In the genomic region with DNA sequence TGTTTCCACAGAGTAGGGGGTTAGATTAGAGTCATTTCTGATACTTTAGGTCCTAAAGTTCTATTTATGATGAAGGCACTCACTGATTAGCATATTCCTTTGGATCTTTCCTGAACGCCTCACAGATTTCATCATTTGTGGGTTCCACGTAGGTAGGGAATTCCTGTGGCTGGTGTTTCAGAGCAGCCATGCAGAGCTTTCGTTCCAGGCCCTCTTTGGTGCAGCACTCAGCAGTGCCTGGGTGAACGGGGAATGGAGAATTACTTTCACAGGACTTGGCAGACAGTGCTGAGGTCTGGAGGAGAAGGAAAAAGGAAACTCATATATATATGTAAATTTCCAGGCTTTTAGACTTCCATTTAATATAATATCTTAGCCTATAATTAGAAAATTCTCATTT, we compare ENCODE assay signal across 20 cellular contexts. TPM values are rescaled to one million over a fixed set of nuclear protein-coding genes. Genes with fewer than 3 reads are reported as not detected.
A peak's percentile ranks its signal among the peaks of the same experiment; 100 is the strongest.
DNase-seq lines count a peak whose midpoint lies in the region; FAIRE-seq and TF ChIP-seq lines count a peak whose summit lies in the region.
"Had no signal": no experiment of that assay in that cellular context is flagged by ENCODE, and none has a peak within 500 bp of the region (broad histone marks: within the 10 kb centered on the region; RNA-seq: fewer than 3 reads in every experiment).

No MANE protein-coding gene starts in this region.

- H3K79me2 ChIP-seq in mammary epithelial cell (ENCODE audit: insufficient read depth, low read length) (no peaks in the 10 kb centered on the region), astrocyte (ENCODE audit: insufficient read depth, low read length) (no peaks in the 10 kb centered on the region)

- H3K4me3 ChIP-seq in mammary epithelial cell (replicated peaks in 1 of 3; ENCODE audit: insufficient read depth in 1 of 3, low read depth in 2 of 3, low read length in 3 of 3) (no peak overlapping the region), breast epithelium (no peak overlapping the region), astrocyte (ENCODE audit: insufficient read depth, low read depth, low read length) (no peak overlapping the region), iPS-20b (ENCODE audit: low read length) (no peak overlapping the region)
- H3K4me3 ChIP-seq: tibial artery had no signal

- H3K27me3 ChIP-seq in mammary epithelial cell (ENCODE audit: insufficient read depth, low read length): no peaks in the 10 kb centered on the region
- H3K27me3 ChIP-seq in breast epithelium: no peaks in the 10 kb centered on the region
- no peaks in the 10 kb centered on the region for H3K27me3 ChIP-seq in astrocyte (ENCODE audit: insufficient read depth, low read length)
- H3K27me3 ChIP-seq in iPS-20b (ENCODE audit: insufficient read depth, low read length): no peaks in the 10 kb centered on the region
- H3K27me3 ChIP-seq: tibial artery had no signal

- H3K9me3 Mint-ChIP-seq in astrocyte (ENCODE audit: unreplicated experiment) (peaks cover 6% of the 10 kb centered on the region), endothelial cell (ENCODE audit: unreplicated experiment) (peaks cover 7% of the 10 kb centered on the region)
- H3K9me3 Mint-ChIP-seq: activated T-helper 17 cell treated with anti-CD3 and anti-CD28 coated beads, Interleukin-2, amount 50 U/mL, for 72 hours; natural killer cell treated with Interleukin-12 subunit alpha and Interleukin-12 subunit beta and Interleukin-15 and Interleukin-18, amount 100 ng/mL, for 72 hours had no signal

- H3K4me1 ChIP-seq in mammary epithelial cell (ENCODE audit: insufficient read depth, low read length) (no peaks in the 10 kb centered on the region), breast epithelium (no peaks in the 10 kb centered on the region), astrocyte (ENCODE audit: insufficient read depth, low read length) (no peaks in the 10 kb centered on the region), iPS-20b (ENCODE audit: insufficient read depth, low read length) (peaks cover 22% of the 10 kb centered on the region; the same call in 1 of the 2 replicates)
- H3K4me1 ChIP-seq: tibial artery had no signal

- H3K4me1 Mint-ChIP-seq in astrocyte (ENCODE audit: low read depth, unreplicated experiment) (peaks cover 9% of the 10 kb centered on the region), endothelial cell (ENCODE audit: unreplicated experiment) (peaks cover 7% of the 10 kb centered on the region)
- H3K4me1 Mint-ChIP-seq: activated T-helper 17 cell treated with anti-CD3 and anti-CD28 coated beads, Interleukin-2, amount 50 U/mL, for 72 hours had no signal

- H3K9me3 ChIP-seq in mammary epithelial cell (replicated peaks; ENCODE audit: insufficient read depth, low read length): no peaks in the 10 kb centered on the region
- no peaks in the 10 kb centered on the region for H3K9me3 ChIP-seq in breast epithelium
- H3K9me3 ChIP-seq in astrocyte (ENCODE audit: insufficient read depth, low read depth, low read length): no peaks in the 10 kb centered on the region
- peaks cover 11% of the 10 kb centered on the region; the same call in 1 of the 2 replicates for H3K9me3 ChIP-seq in iPS-20b (ENCODE audit: insufficient read depth, low read depth, low read length)
- H3K9me3 ChIP-seq: tibial artery had no signal

- FAIRE-seq in astrocyte (lab: Jason Lieb, UNC): no peak

- CTCF ChIA-PET in mammary epithelial cell (lab: Charles Lee; ENCODE audit: low non-redundant PET): no interaction called here

- 31% methylated on average over 4 of the region's 4 CpGs for WGBS in mammary epithelial cell (ENCODE audit: low coverage, missing lambda C conversion rate)

- H3K4me3 Mint-ChIP-seq in astrocyte (ENCODE audit: unreplicated experiment) (no peak overlapping the region), endothelial cell (ENCODE audit: unreplicated experiment) (no peak overlapping the region)
- H3K4me3 Mint-ChIP-seq: activated T-helper 17 cell treated with anti-CD3 and anti-CD28 coated beads, Interleukin-2, amount 50 U/mL, for 72 hours; natural killer cell treated with Interleukin-12 subunit alpha and Interleukin-12 subunit beta and Interleukin-15 and Interleukin-18, amount 100 ng/mL, for 72 hours had no signal

- intact Hi-C loops in mammary epithelial cell (cut with micrococcal nuclease): no loop called here
- intact Hi-C loops in breast epithelium (cut with DNase I; ENCODE audit: low total_unique reads): no loop called here

- no peak for TF ChIP-seq POLR2A in breast epithelium (IDR thresholded peaks at IDR 0.05)

- H3K36me3 ChIP-seq in mammary epithelial cell (ENCODE audit: insufficient read depth, low read length) (no peaks in the 10 kb centered on the region), breast epithelium (no peaks in the 10 kb centered on the region), astrocyte (ENCODE audit: insufficient read depth, low read length) (no peaks in the 10 kb centered on the region), iPS-20b (ENCODE audit: insufficient read depth, low read depth, low read length) (no peaks in the 10 kb centered on the region)
- H3K36me3 ChIP-seq: tibial artery had no signal

- H3K27me3 Mint-ChIP-seq in astrocyte (ENCODE audit: low read depth, unreplicated experiment) (no peaks in the 10 kb centered on the region), endothelial cell (ENCODE audit: unreplicated experiment) (peaks cover 3% of the 10 kb centered on the region)
- H3K27me3 Mint-ChIP-seq: progenitor cell of endocrine pancreas had no signal

- H3K27ac ChIP-seq in mammary epithelial cell (ENCODE audit: insufficient read depth, low read depth, low read length) (no peak overlapping the region), breast epithelium (no peak overlapping the region), astrocyte (ENCODE audit: low read depth, low read length) (no peak overlapping the region), iPS-20b (ENCODE audit: low read length) (peak overlapping the region; percentile 85)
- H3K27ac ChIP-seq: 22Rv1, tibial artery had no signal

- no peaks in the 10 kb centered on the region for H4K20me1 ChIP-seq in mammary epithelial cell (ENCODE audit: insufficient read depth, low read length)
- no peaks in the 10 kb centered on the region for H4K20me1 ChIP-seq in astrocyte (ENCODE audit: insufficient read depth, low read length)

- dilution Hi-C loops in mammary epithelial cell (cut with HindIII; ENCODE audit: low sequenced_read_pairs): no loop called here

- no peak overlapping the region for H2AFZ ChIP-seq in mammary epithelial cell (ENCODE audit: low read depth, low read length)
- H2AFZ ChIP-seq in astrocyte (ENCODE audit: low read depth, low read length): no peak overlapping the region

- TF ChIP-seq CTCF in mammary epithelial cell (conservative IDR thresholded peaks at IDR 0.05 in 1 of 2, IDR thresholded peaks at IDR 0.05 in 1 of 2; ENCODE audit: extremely low read depth in 1 of 2, insufficient read depth in 1 of 2, low read depth in 1 of 2, low read length in 2 of 2) (no peak), breast epithelium (IDR thresholded peaks at IDR 0.05) (no peak), astrocyte (IDR thresholded peaks at IDR 0.05; ENCODE audit: insufficient read depth, low read depth, low read length) (no peak), GM13977 (IDR thresholded peaks at IDR 0.05; ENCODE audit: extremely low read depth, insufficient read depth, missing control alignments) (no peak), endothelial cell (IDR thresholded peaks at IDR 0.05; ENCODE audit: unreplicated experiment) (no peak)

- DNase-seq in mammary epithelial cell (peak; percentile 3), breast epithelium (ENCODE audit: low spot score in 2 of 2) (no peak), astrocyte (ENCODE audit: low read depth) (peak; percentile 71), GM13977 (ENCODE audit: low spot score) (no peak), endothelial cell (ENCODE audit: low spot score) (no peak), ureter (ENCODE audit: low spot score) (no peak), KBM-7 (no peak)
- DNase-seq: amniotic stem cell, mesenchymal stem cell, NCI-H1930, NCI-H510A, Right ventricle myocardium superior, tibial artery had no signal

- H3K27ac Mint-ChIP-seq in astrocyte (ENCODE audit: unreplicated experiment) (peak overlapping the region; percentile 90), endothelial cell (ENCODE audit: unreplicated experiment) (no peak overlapping the region)
- H3K27ac Mint-ChIP-seq: activated T-helper 17 cell treated with anti-CD3 and anti-CD28 coated beads, Interleukin-2, amount 50 U/mL, for 72 hours; natural killer cell treated with Interleukin-12 subunit alpha and Interleukin-12 subunit beta and Interleukin-15 and Interleukin-18, amount 100 ng/mL, for 72 hours; progenitor cell of endocrine pancreas had no signal

- no TSS peak for BruUV-seq in mammary epithelial cell (replicated peaks; lab: Mats Ljungman, UMichigan)

- H3K36me3 Mint-ChIP-seq in astrocyte (ENCODE audit: low read depth, unreplicated experiment) (no peaks in the 10 kb centered on the region), endothelial cell (ENCODE audit: low read depth, unreplicated experiment) (peaks cover 15% of the 10 kb centered on the region)
- H3K36me3 Mint-ChIP-seq: natural killer cell treated with Interleukin-12 subunit alpha and Interleukin-12 subunit beta and Interleukin-15 and Interleukin-18, amount 100 ng/mL, for 72 hours had no signal

- in situ Hi-C loops in mammary epithelial cell (cut with MboI; ENCODE audit: low sequenced_read_pairs in 2 of 2): loop anchor here in 1 of 2 donors (25.0 kb wide), 2 partner anchors 522 to 722 kb away; no protein-coding TSS in a partner anchor
- in situ Hi-C loops in GM13977 (cut with MboI; ENCODE audit: low pct_unique_long_range_greater_than_20kb, low sequenced_read_pairs, unreplicated experiment): no loop called here
- in situ Hi-C loops in KBM-7 (cut with MboI; ENCODE audit: low pct_unique_long_range_greater_than_20kb, low sequenced_read_pairs): no loop called here

- H3K9ac ChIP-seq in mammary epithelial cell (ENCODE audit: insufficient read depth, low read length): no peak overlapping the region
- no peak overlapping the region for H3K9ac ChIP-seq in astrocyte (ENCODE audit: low read length)
- peak overlapping the region; percentile 22; the same call in 1 of the 2 replicates for H3K9ac ChIP-seq in iPS-20b (ENCODE audit: low read depth, low read length)

- H3K4me2 ChIP-seq in mammary epithelial cell (ENCODE audit: insufficient read depth, low read depth, low read length): no peak overlapping the region
- no peak overlapping the region for H3K4me2 ChIP-seq in astrocyte (ENCODE audit: low read length)

RNA-seq across cellular contexts. Expression of a gene that starts 18.5 kb away (rescaled TPM):
- not detected for total RNA-seq in mammary epithelial cell
- not detected for polyA plus RNA-seq in mammary epithelial cell
- not detected for polyA minus RNA-seq in mammary epithelial cell
- not detected for total RNA-seq in breast epithelium
- not detected in 2 replicates for total RNA-seq in astrocyte
- 0.23 TPM for total RNA-seq in endothelial cell (ENCODE audit: unreplicated experiment)
- 0.65 TPM for total RNA-seq in ureter
- total RNA-seq: activated CD8-positive, alpha-beta memory T cell treated with anti-CD3 and anti-CD28 coated beads for 36 hours; activated T-helper 17 cell treated with anti-CD3 and anti-CD28 coated beads, Interleukin-2, amount 50 U/mL, for 72 hours; natural killer cell treated with Interleukin-12 subunit alpha and Interleukin-12 subunit beta and Interleukin-15 and Interleukin-18, amount 100 ng/mL, for 72 hours; T-helper 1 cell treated with Interleukin-12 subunit alpha and Interleukin-12 subunit beta and Interleukin-4 antibody, amounts not matched to agents 30 ng/mL and 1 ng/mL, for 36 hours had no signal

Comparison
In these comparisons a context has a peak if more than half of its experiments do, and no peak if none do; other contexts are left out.
1. DNase-seq: peak in mammary epithelial cell (single experiment) and astrocyte (single experiment); none in breast epithelium (0 of 2), GM13977 (single experiment), endothelial cell (single experiment), ureter (single experiment) and KBM-7 (single experiment).